Comparison of ENCODE assay signal across 18 cellular contexts in the genomic region with DNA sequence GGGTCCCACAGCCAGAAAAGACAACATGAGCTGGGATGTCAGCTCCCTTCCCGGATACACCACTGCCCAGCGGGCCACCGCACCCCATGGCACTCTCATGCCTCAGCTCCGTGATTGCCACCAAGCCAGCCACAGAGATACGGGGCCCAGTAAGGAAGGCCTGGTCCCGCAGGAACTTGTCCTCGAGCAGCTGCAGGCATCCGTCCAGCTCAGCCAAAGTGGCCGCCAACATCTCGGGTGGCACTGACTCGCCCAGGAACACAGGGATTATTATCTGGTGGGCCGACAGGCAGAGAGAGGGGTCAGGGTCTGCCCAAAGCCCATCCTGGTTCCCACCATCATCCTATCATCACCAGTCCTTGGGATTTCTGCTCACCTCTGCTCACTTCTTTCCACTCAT. TPM values are rescaled to one million over a fixed set of nuclear protein-coding genes. Genes with fewer than 3 reads are reported as not detected.
"Had no signal": no experiment of that assay in that cellular context is flagged by ENCODE, and none has a peak within 500 bp of the region (broad histone marks: within the 10 kb centered on the region; RNA-seq: fewer than 3 reads in every experiment).

No MANE protein-coding gene starts in this region.

RNA-seq across cellular contexts. Expression of a gene that starts 2.6 kb away (rescaled TPM):
- total RNA-seq: activated naive CD4-positive, alpha-beta T cell treated with anti-CD3 and anti-CD28 coated beads for 36 hours; activated naive CD8-positive, alpha-beta T cell treated with anti-CD3 and anti-CD28 coated beads for 36 hours; activated naive CD8-positive, alpha-beta T cell treated with anti-CD3 and anti-CD28 coated beads, Interleukin-2, amount 10 ng/mL, durations not matched to agents 7 days and 5 days; activated T-cell treated with anti-CD3 and anti-CD28 coated beads, Interleukin-2, amount 50 U/mL, for 4 hours; activated T-cell treated with anti-CD3 and anti-CD28 coated beads, Interleukin-2, amount 50 U/mL, for 72 hours; activated T-helper 1 cell treated with anti-CD3 and anti-CD28 coated beads, Interleukin-12 subunit alpha, Interleukin-12 subunit beta, Interleukin-2, Interleukin-4 antibody, amounts not matched to agents 30 ng/mL and 10 ng/mL and 1 ng/mL, durations not matched to agents 14 hours and 24 hours and 36 hours; activated T-helper 2 cell treated with anti-CD3 and anti-CD28 coated beads, Interferon-gamma antibody, Interleukin-2, Interleukin-4, amounts not matched to agents 10 μg/mL and 5 μg/mL and 100 μg/mL, durations not matched to agents 14 hours and 24 hours and 36 hours; ascending aorta; astrocyte; body of pancreas; breast epithelium; bronchial epithelial cell; cerebellum had no signal

RNA-seq across cellular contexts. Expression of a gene that starts 10.6 kb away (rescaled TPM):
- total RNA-seq: activated naive CD8-positive, alpha-beta T cell treated with anti-CD3 and anti-CD28 coated beads for 36 hours; activated naive CD8-positive, alpha-beta T cell treated with anti-CD3 and anti-CD28 coated beads, Interleukin-2, amount 10 ng/mL, durations not matched to agents 7 days and 5 days; ascending aorta had no signal

RNA-seq across cellular contexts. Expression of a gene that starts 16.3 kb away (rescaled TPM):
- total RNA-seq: activated naive CD4-positive, alpha-beta T cell treated with anti-CD3 and anti-CD28 coated beads for 36 hours; activated naive CD8-positive, alpha-beta T cell treated with anti-CD3 and anti-CD28 coated beads for 36 hours; activated naive CD8-positive, alpha-beta T cell treated with anti-CD3 and anti-CD28 coated beads, Interleukin-2, amount 10 ng/mL, durations not matched to agents 7 days and 5 days; activated T-cell treated with anti-CD3 and anti-CD28 coated beads, Interleukin-2, amount 50 U/mL, for 4 hours; ascending aorta had no signal

RNA-seq across cellular contexts. Expression of a gene that starts 27.9 kb away (rescaled TPM):
- total RNA-seq: activated naive CD4-positive, alpha-beta T cell treated with anti-CD3 and anti-CD28 coated beads for 36 hours; activated naive CD4-positive, alpha-beta T cell treated with anti-CD3 and anti-CD28 coated beads, Interleukin-2, amount 50 U/mL, for 72 hours; activated naive CD8-positive, alpha-beta T cell treated with anti-CD3 and anti-CD28 coated beads for 36 hours; activated naive CD8-positive, alpha-beta T cell treated with anti-CD3 and anti-CD28 coated beads, Interleukin-2, amount 10 ng/mL, durations not matched to agents 7 days and 5 days; activated T-cell treated with anti-CD3 and anti-CD28 coated beads, Interleukin-2, amount 50 U/mL, for 4 hours; activated T-cell treated with anti-CD3 and anti-CD28 coated beads, Interleukin-2, amount 50 U/mL, for 72 hours; activated T-helper 1 cell treated with anti-CD3 and anti-CD28 coated beads, Interleukin-12 subunit alpha, Interleukin-12 subunit beta, Interleukin-2, Interleukin-4 antibody, amounts not matched to agents 30 ng/mL and 10 ng/mL and 1 ng/mL, durations not matched to agents 14 hours and 24 hours and 36 hours; activated T-helper 17 cell treated with anti-CD3 and anti-CD28 coated beads, Interleukin-2, amount 50 U/mL, for 72 hours; activated T-helper 2 cell treated with anti-CD3 and anti-CD28 coated beads, Interferon-gamma antibody, Interleukin-2, Interleukin-4, amounts not matched to agents 10 μg/mL and 5 μg/mL and 100 μg/mL, durations not matched to agents 14 hours and 24 hours and 36 hours; adrenal gland; aorta; ascending aorta; astrocyte; body of pancreas; breast epithelium; bronchial epithelial cell; cardiac muscle cell; cerebellum had no signal
